ENCODE assay signal across 26 cellular contexts in the genomic region with DNA sequence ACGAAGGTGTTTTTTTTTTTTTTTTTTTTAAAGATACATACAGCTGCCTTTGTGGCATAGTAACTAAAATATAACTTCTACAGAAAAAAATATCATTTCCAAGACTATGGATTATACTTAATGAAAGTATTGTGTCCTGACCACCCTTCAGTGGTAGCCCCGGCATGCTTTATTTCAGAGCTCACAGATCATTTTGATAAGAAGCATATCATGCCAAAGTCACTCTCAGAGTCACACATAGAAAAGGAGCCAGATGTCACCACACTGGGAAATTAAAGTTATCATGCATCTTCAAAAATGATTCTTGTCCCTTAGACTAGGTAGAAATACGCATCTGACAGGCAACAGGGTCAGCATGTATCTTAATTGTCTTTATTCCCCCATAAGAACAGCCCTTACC. TPM values are rescaled to one million over a fixed set of nuclear protein-coding genes. Genes with fewer than 3 reads are reported as not detected.
"Had no signal": no experiment of that assay in that cellular context is flagged by ENCODE, and none has a peak within 500 bp of the region (broad histone marks: within the 10 kb centered on the region; RNA-seq: fewer than 3 reads in every experiment).

No MANE protein-coding gene starts in this region.

- H3K4me3 Mint-ChIP-seq: activated CD8-positive, alpha-beta T cell treated with anti-CD3 and anti-CD28 coated beads for 36 hours; activated naive CD4-positive, alpha-beta T cell treated with anti-CD3 and anti-CD28 coated beads, Interleukin-2, amount 50 U/mL, for 24 hours; activated naive CD8-positive, alpha-beta T cell treated with anti-CD3 and anti-CD28 coated beads, Interleukin-2, amount 50 U/mL, for 24 hours; central memory CD8-positive, alpha-beta T cell; dendritic cell treated with granulocyte-macrophage colony-stimulating factor and Interleukin-4, amounts not matched to agents 40 ng/mL and 50 ng/mL, for 4 days; naive thymus-derived CD8-positive, alpha-beta T cell; stimulated activated naive B cell treated with anti-CD40 and anti-IgM and Interleukin-4, amounts not matched to agents 10 μg/mL and 1 μg/mL and 100 μg/mL, for 72 hours had no signal

- H3K9me3 Mint-ChIP-seq: activated CD8-positive, alpha-beta T cell treated with anti-CD3 and anti-CD28 coated beads for 36 hours; activated naive CD4-positive, alpha-beta T cell treated with anti-CD3 and anti-CD28 coated beads, Interleukin-2, amount 50 U/mL, for 24 hours; activated naive CD8-positive, alpha-beta T cell treated with anti-CD3 and anti-CD28 coated beads, Interleukin-2, amount 50 U/mL, for 24 hours; activated T-helper 2 cell treated with anti-CD3 and anti-CD28 coated beads, Interferon-gamma antibody, Interleukin-2, Interleukin-4, amounts not matched to agents 10 μg/mL and 5 μg/mL and 100 μg/mL, durations not matched to agents 14 hours and 24 hours and 36 hours; central memory CD8-positive, alpha-beta T cell; dendritic cell treated with granulocyte-macrophage colony-stimulating factor and Interleukin-4, amounts not matched to agents 40 ng/mL and 50 ng/mL, for 4 days; naive thymus-derived CD8-positive, alpha-beta T cell; stimulated activated naive B cell treated with anti-CD40 and anti-IgM and Interleukin-4, amounts not matched to agents 10 μg/mL and 1 μg/mL and 100 μg/mL, for 72 hours had no signal

- DNase-seq: activated CD4-positive, alpha-beta T cell treated with anti-CD3 and anti-CD28 coated beads for 1 hour; activated CD4-positive, alpha-beta T cell treated with anti-CD3 and anti-CD28 coated beads, Interleukin-2, amount 50 U/mL, for 1 hour; activated CD8-positive, alpha-beta T cell treated with anti-CD3 and anti-CD28 coated beads for 36 hours; activated naive CD8-positive, alpha-beta T cell treated with anti-CD3 and anti-CD28 coated beads, Interleukin-2, amount 50 U/mL, for 24 hours; activated T-cell treated with anti-CD3 and anti-CD28 coated beads, Interleukin-2, amount 50 U/mL, for 48 hours; amygdala; effector CD4-positive, alpha-beta T cell; esophagus squamous epithelium; foreskin melanocyte; kidney glomerular epithelial cell; lower lobe of right lung; mesenchymal stem cell; naive thymus-derived CD8-positive, alpha-beta T cell; posterior cingulate gyrus; right cardiac atrium; stimulated activated CD4-positive, alpha-beta T cell treated with anti-CD3 and anti-CD28 coated beads, Interleukin-15, amount 100 ng/mL, for 24 hours; stimulated activated CD4-positive, alpha-beta T cell treated with anti-CD3 and anti-CD28 coated beads, Interleukin-2, amount 100 ng/mL, for 24 hours; stimulated activated naive B cell treated with anti-CD40 and anti-IgM and Interleukin-4, amounts not matched to agents 10 μg/mL and 1 μg/mL and 100 μg/mL, for 72 hours; T-helper 9 cell; tibial artery had no signal

- H3K36me3 Mint-ChIP-seq: activated naive CD4-positive, alpha-beta T cell treated with anti-CD3 and anti-CD28 coated beads, Interleukin-2, amount 50 U/mL, for 24 hours; naive thymus-derived CD8-positive, alpha-beta T cell; stimulated activated naive B cell treated with anti-CD40 and anti-IgM and Interleukin-4, amounts not matched to agents 10 μg/mL and 1 μg/mL and 100 μg/mL, for 72 hours had no signal

- H3K4me1 Mint-ChIP-seq: central memory CD8-positive, alpha-beta T cell had no signal

- H3K27ac Mint-ChIP-seq: activated CD8-positive, alpha-beta T cell treated with anti-CD3 and anti-CD28 coated beads for 36 hours; activated naive CD4-positive, alpha-beta T cell treated with anti-CD3 and anti-CD28 coated beads, Interleukin-2, amount 50 U/mL, for 24 hours; activated naive CD8-positive, alpha-beta T cell treated with anti-CD3 and anti-CD28 coated beads, Interleukin-2, amount 50 U/mL, for 24 hours; activated T-helper 2 cell treated with anti-CD3 and anti-CD28 coated beads, Interferon-gamma antibody, Interleukin-2, Interleukin-4, amounts not matched to agents 10 μg/mL and 5 μg/mL and 100 μg/mL, durations not matched to agents 14 hours and 24 hours and 36 hours; dendritic cell treated with granulocyte-macrophage colony-stimulating factor and Interleukin-4, amounts not matched to agents 40 ng/mL and 50 ng/mL, for 4 days; naive thymus-derived CD8-positive, alpha-beta T cell; stimulated activated naive B cell treated with anti-CD40 and anti-IgM and Interleukin-4, amounts not matched to agents 10 μg/mL and 1 μg/mL and 100 μg/mL, for 72 hours had no signal

RNA-seq across cellular contexts. Expression of a gene that starts 3.0 kb away (rescaled TPM):
- total RNA-seq: bronchial epithelial cell; naive thymus-derived CD8-positive, alpha-beta T cell; ureter had no signal
- polyA plus RNA-seq: naive thymus-derived CD8-positive, alpha-beta T cell had no signal
